ENCODE assay signal across 8 cellular contexts in genomic region chrX:16892504-16893362, GRCh38. TPM values are rescaled to one million over a fixed set of nuclear protein-coding genes. Genes with fewer than 3 reads are reported as not detected.
DNase-seq lines count a peak whose midpoint lies in the region; ATAC-seq and TF ChIP-seq lines count a peak whose summit lies in the region.

No MANE protein-coding gene starts in this region.

- H3K9me3 Mint-ChIP-seq in CD14-positive monocyte, result peaks cover 0 to 2% (median 0%) of the 10 kb centered on the region in 7 donors
- H3K9me3 Mint-ChIP-seq in activated CD8-positive, alpha-beta memory T cell treated with anti-CD3 and anti-CD28 coated beads, Interleukin-2, amount 10 ng/mL, durations not matched to agents 7 days and 5 days (ENCODE audit: low read depth), result no peaks in the 10 kb centered on the region

- H3K27me3 Mint-ChIP-seq in CD14-positive monocyte (ENCODE audit: low read depth in 3 of 3), result peaks cover 0 to 57% (median 0%) of the 10 kb centered on the region in 3 donors
- peaks cover 4% of the 10 kb centered on the region for H3K27me3 Mint-ChIP-seq in activated CD8-positive, alpha-beta memory T cell treated with anti-CD3 and anti-CD28 coated beads, Interleukin-2, amount 10 ng/mL, durations not matched to agents 7 days and 5 days

- DNase-seq in CD14-positive monocyte (ENCODE audit: low spot score) (no peak), NOMO-1 treated with dmso at 0.1 percent for 144 hours (lab: John Stamatoyannopoulos, UW; ENCODE audit: unreplicated experiment) (peak; percentile 74), epithelial cell of esophagus (ENCODE audit: low read depth) (peak; percentile 75), mucosa of gallbladder (ENCODE audit: low spot score) (peak; percentile 74), thoracic aorta (ENCODE audit: low spot score) (no peak)
- peak; percentile 67 for DNase-seq in activated CD8-positive, alpha-beta memory T cell treated with anti-CD3 and anti-CD28 coated beads, Interleukin-2, amount 10 ng/mL, durations not matched to agents 7 days and 5 days

- no peak overlapping the region for H3K4me3 ChIP-seq in epithelial cell of esophagus (ENCODE audit: low read length)
- H3K4me3 ChIP-seq in thoracic aorta, result no peak overlapping the region

- no peak for TF ChIP-seq EP300 in Ishikawa (IDR thresholded peaks at IDR 0.05; ENCODE audit: borderline replicate concordance)

- TF ChIP-seq CTCF in CD14-positive monocyte (IDR thresholded peaks at IDR 0.05), result peak; percentile 77
- TF ChIP-seq CTCF in epithelial cell of esophagus (IDR thresholded peaks at IDR 0.05; ENCODE audit: insufficient read depth, low read depth, low read length, missing control alignments), result peak; percentile 82
- TF ChIP-seq CTCF in thoracic aorta (IDR thresholded peaks at IDR 0.05), result peak; percentile 65

- peaks cover 14% of the 10 kb centered on the region for H3K4me1 Mint-ChIP-seq in CD14-positive monocyte
- H3K4me1 Mint-ChIP-seq in activated CD8-positive, alpha-beta memory T cell treated with anti-CD3 and anti-CD28 coated beads, Interleukin-2, amount 10 ng/mL, durations not matched to agents 7 days and 5 days, result peaks cover 11% of the 10 kb centered on the region

- H3K27me3 ChIP-seq in thoracic aorta (replicated peaks; ENCODE audit: insufficient read depth), result no peaks in the 10 kb centered on the region

- H3K36me3 ChIP-seq in thoracic aorta, result no peaks in the 10 kb centered on the region

- peak overlapping the region in 1 of 7 donors; percentile 10 for H3K27ac Mint-ChIP-seq in CD14-positive monocyte
- no peak overlapping the region for H3K27ac Mint-ChIP-seq in activated CD8-positive, alpha-beta memory T cell treated with anti-CD3 and anti-CD28 coated beads, Interleukin-2, amount 10 ng/mL, durations not matched to agents 7 days and 5 days

- peak overlapping the region; percentile 37 to 71 for H3K4me3 Mint-ChIP-seq in CD14-positive monocyte
- no peak overlapping the region for H3K4me3 Mint-ChIP-seq in activated CD8-positive, alpha-beta memory T cell treated with anti-CD3 and anti-CD28 coated beads, Interleukin-2, amount 10 ng/mL, durations not matched to agents 7 days and 5 days

- no peak overlapping the region for H3K27ac ChIP-seq in thoracic aorta

- TF ChIP-seq RAD21 in Ishikawa (IDR thresholded peaks at IDR 0.05; ENCODE audit: low read depth), result peak; percentile 53

- intact Hi-C loops in CD14-positive monocyte (cut with micrococcal nuclease), result no loop called here

- H3K9me3 ChIP-seq in thoracic aorta, result no peaks in the 10 kb centered on the region

- ATAC-seq in GM19452 (IDR thresholded peaks at IDR 0.05; ENCODE audit: unreplicated experiment), result peak; percentile 64
- peak; percentile 78 for ATAC-seq in activated CD8-positive, alpha-beta memory T cell treated with anti-CD3 and anti-CD28 coated beads, Interleukin-2, amount 10 ng/mL, durations not matched to agents 7 days and 5 days
- no peak for ATAC-seq in thoracic aorta (ENCODE audit: insufficient number of reproducible peaks, low FRiP score, low read depth)

- CTCF ChIA-PET in activated CD8-positive, alpha-beta memory T cell treated with anti-CD3 and anti-CD28 coated beads, Interleukin-2, amount 10 ng/mL, durations not matched to agents 7 days and 5 days (lab: Charles Lee), result interaction anchor here (2.0 to 2.8 kb wide), 4 partner anchors 9 to 66 kb away, joined by 8 to 17 read pairs (median 12); no protein-coding TSS in a partner anchor

- H3K36me3 Mint-ChIP-seq in CD14-positive monocyte, result peaks cover 0 to 2% of the 10 kb centered on the region in 2 donors
- no peaks in the 10 kb centered on the region for H3K36me3 Mint-ChIP-seq in activated CD8-positive, alpha-beta memory T cell treated with anti-CD3 and anti-CD28 coated beads, Interleukin-2, amount 10 ng/mL, durations not matched to agents 7 days and 5 days

- no peaks in the 10 kb centered on the region for H3K4me1 ChIP-seq in thoracic aorta (ENCODE audit: control insufficient read depth in 1 of 2, low read depth in 2 of 2)

TF ChIP-seq in Ishikawa, 13 proteins besides CTCF, POLR2A, EP300 and RAD21:
- TF ChIP-seq, protein P1, sequence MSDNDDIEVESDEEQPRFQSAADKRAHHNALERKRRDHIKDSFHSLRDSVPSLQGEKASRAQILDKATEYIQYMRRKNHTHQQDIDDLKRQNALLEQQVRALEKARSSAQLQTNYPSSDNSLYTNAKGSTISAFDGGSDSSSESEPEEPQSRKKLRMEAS (IDR thresholded peaks at IDR 0.05), result no peak
- TF ChIP-seq CEBPB (IDR thresholded peaks at IDR 0.05), result no peak
- TF ChIP-seq TCF12 (IDR thresholded peaks at IDR 0.05; ENCODE audit: low read depth), result no peak
- TF ChIP-seq NFIC (IDR thresholded peaks at IDR 0.05), result no peak
- TF ChIP-seq YY1 (IDR thresholded peaks at IDR 0.05; ENCODE audit: low read depth), result no peak
- TF ChIP-seq, protein P2, sequence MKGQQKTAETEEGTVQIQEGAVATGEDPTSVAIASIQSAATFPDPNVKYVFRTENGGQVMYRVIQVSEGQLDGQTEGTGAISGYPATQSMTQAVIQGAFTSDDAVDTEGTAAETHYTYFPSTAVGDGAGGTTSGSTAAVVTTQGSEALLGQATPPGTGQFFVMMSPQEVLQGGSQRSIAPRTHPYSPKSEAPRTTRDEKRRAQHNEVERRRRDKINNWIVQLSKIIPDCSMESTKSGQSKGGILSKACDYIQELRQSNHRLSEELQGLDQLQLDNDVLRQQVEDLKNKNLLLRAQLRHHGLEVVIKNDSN (IDR thresholded peaks at IDR 0.05), result no peak
- TF ChIP-seq TAF1 (IDR thresholded peaks at IDR 0.05; ENCODE audit: low read depth), result no peak
- no peak for TF ChIP-seq CREB1 (IDR thresholded peaks at IDR 0.05; ENCODE audit: low read depth)
- TF ChIP-seq, protein P3, sequence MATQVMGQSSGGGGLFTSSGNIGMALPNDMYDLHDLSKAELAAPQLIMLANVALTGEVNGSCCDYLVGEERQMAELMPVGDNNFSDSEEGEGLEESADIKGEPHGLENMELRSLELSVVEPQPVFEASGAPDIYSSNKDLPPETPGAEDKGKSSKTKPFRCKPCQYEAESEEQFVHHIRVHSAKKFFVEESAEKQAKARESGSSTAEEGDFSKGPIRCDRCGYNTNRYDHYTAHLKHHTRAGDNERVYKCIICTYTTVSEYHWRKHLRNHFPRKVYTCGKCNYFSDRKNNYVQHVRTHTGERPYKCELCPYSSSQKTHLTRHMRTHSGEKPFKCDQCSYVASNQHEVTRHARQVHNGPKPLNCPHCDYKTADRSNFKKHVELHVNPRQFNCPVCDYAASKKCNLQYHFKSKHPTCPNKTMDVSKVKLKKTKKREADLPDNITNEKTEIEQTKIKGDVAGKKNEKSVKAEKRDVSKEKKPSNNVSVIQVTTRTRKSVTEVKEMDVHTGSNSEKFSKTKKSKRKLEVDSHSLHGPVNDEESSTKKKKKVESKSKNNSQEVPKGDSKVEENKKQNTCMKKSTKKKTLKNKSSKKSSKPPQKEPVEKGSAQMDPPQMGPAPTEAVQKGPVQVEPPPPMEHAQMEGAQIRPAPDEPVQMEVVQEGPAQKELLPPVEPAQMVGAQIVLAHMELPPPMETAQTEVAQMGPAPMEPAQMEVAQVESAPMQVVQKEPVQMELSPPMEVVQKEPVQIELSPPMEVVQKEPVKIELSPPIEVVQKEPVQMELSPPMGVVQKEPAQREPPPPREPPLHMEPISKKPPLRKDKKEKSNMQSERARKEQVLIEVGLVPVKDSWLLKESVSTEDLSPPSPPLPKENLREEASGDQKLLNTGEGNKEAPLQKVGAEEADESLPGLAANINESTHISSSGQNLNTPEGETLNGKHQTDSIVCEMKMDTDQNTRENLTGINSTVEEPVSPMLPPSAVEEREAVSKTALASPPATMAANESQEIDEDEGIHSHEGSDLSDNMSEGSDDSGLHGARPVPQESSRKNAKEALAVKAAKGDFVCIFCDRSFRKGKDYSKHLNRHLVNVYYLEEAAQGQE (IDR thresholded peaks at IDR 0.05; ENCODE audit: low read depth), result no peak
- no peak for TF ChIP-seq EGR1 (IDR thresholded peaks at IDR 0.05)
- TF ChIP-seq ZBTB7A (IDR thresholded peaks at IDR 0.05; ENCODE audit: low read depth), result no peak
- no peak for TF ChIP-seq TEAD4 (IDR thresholded peaks at IDR 0.05)
- no peak for TF ChIP-seq FOXM1 (IDR thresholded peaks at IDR 0.05; ENCODE audit: borderline replicate concordance, low read depth)

RNA-seq across cellular contexts. Expression of gene RBBP7, which starts 22.6 kb away (rescaled TPM):
- polyA plus RNA-seq in CD14-positive monocyte, result 10 to 100 TPM; 52.6 to 56.8 TPM
- 100 to 1,000 TPM; 178 to 193 TPM for total RNA-seq in activated CD8-positive, alpha-beta memory T cell treated with anti-CD3 and anti-CD28 coated beads, Interleukin-2, amount 10 ng/mL, durations not matched to agents 7 days and 5 days
- total RNA-seq in mucosa of gallbladder (88.2 TPM), thoracic aorta (10 to 100 TPM; 71.2 to 92.4 TPM)

RNA-seq across cellular contexts. Expression of gene REPS2, which starts 53.7 kb away (rescaled TPM):
- 1 to 10 TPM; 2.1 to 4.7 TPM for polyA plus RNA-seq in CD14-positive monocyte
- total RNA-seq in activated CD8-positive, alpha-beta memory T cell treated with anti-CD3 and anti-CD28 coated beads, Interleukin-2, amount 10 ng/mL, durations not matched to agents 7 days and 5 days, result not detected
- 17.9 TPM for total RNA-seq in mucosa of gallbladder
- 10 to 100 TPM in 1 of 2 donors, 1 to 10 TPM in 1; 4.9 to 22.9 TPM for total RNA-seq in thoracic aorta

Comparison
In these comparisons a context has a peak if more than half of its experiments do, and no peak if none do; other contexts are left out.
1. DNase-seq: peak in NOMO-1 treated with dmso at 0.1 percent for 144 hours (single experiment), activated CD8-positive, alpha-beta memory T cell treated with anti-CD3 and anti-CD28 coated beads, Interleukin-2, amount 10 ng/mL, durations not matched to agents 7 days and 5 days (single experiment), epithelial cell of esophagus (single experiment) and mucosa of gallbladder (single experiment); none in CD14-positive monocyte (single experiment) and thoracic aorta (single experiment).
2. RNA of gene REPS2, which starts 53.7 kb away (total RNA-seq): 4.9 to 22.9 TPM in thoracic aorta and 17.9 TPM in mucosa of gallbladder (single experiment); not detected in activated CD8-positive, alpha-beta memory T cell treated with anti-CD3 and anti-CD28 coated beads, Interleukin-2, amount 10 ng/mL, durations not matched to agents 7 days and 5 days; every median in the first group is over 4 times any median in the second.
3. Peak in every context shown above with its lines, with median percentiles within 50 percentile points of each other: CTCF ChIP-seq.